In the genomic region with DNA sequence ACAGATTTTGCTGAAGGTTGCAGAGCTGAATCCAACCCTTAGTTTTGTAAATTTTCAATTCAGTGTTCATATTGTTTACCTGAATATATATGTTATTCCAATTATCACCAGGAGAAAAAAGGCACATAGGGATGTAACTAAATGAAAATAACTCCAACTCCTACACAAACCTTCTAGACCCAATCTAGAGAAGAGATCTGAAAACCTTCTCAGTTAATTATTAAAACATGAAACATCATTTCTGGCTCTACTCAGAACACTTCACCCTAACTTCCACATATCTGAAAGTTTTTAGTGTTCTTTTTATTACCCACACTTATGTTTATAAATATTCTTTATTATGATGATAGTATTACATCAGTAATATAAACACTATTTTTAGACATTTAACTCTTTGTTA, we compare ENCODE assay signal across 1 cellular context.
TF ChIP-seq lines count a peak whose summit lies in the region.

No MANE protein-coding gene starts in this region.

TF ChIP-seq in A549, 52 proteins besides CTCF, POLR2A, EP300 and RAD21 (continued from another document):
- TF ChIP-seq CHD4 (IDR thresholded peaks at IDR 0.05; ENCODE audit: borderline replicate concordance) (no peak), NFE2L2 (conservative IDR thresholded peaks at IDR 0.05; ENCODE audit: low read length) (no peak), PHF8 (IDR thresholded peaks at IDR 0.05; ENCODE audit: borderline replicate concordance, low read depth) (no peak), PBX3 (IDR thresholded peaks at IDR 0.05) (no peak), SREBF2 (IDR thresholded peaks at IDR 0.05) (no peak), ZFP36 (IDR thresholded peaks at IDR 0.05; ENCODE audit: borderline replicate concordance, partially characterized antibody) (no peak), RNF2 (IDR thresholded peaks at IDR 0.05; ENCODE audit: borderline replicate concordance, low read depth) (no peak), JUNB (IDR thresholded peaks at IDR 0.05) (no peak), SMC3 (IDR thresholded peaks at IDR 0.05) (no peak), NR3C1 (IDR thresholded peaks at IDR 0.05) (no peak)
